Comparison of ENCODE assay signal across 8 cellular contexts in genomic region chr19:8158411-8159074, GRCh38. TPM values are rescaled to one million over a fixed set of nuclear protein-coding genes. Genes with fewer than 3 reads are reported as not detected.
DNase-seq lines count a peak whose midpoint lies in the region; ATAC-seq, FAIRE-seq and TF ChIP-seq lines count a peak whose summit lies in the region.

No MANE protein-coding gene starts in this region.

- POLR2A ChIA-PET in A549 (lab: Yijun Ruan, JAX) = interaction anchor here (1.0 kb wide), 1 partner anchor 214 kb away, joined by 3 read pairs; no protein-coding TSS in a partner anchor

- ATAC-seq in A549 = peak; percentile 77 to 81; a peak in 5 of 6 replicates
- ATAC-seq in HG03378 (IDR thresholded peaks at IDR 0.05; ENCODE audit: unreplicated experiment) = no peak

- H3K4me3 ChIP-seq in A549 = no peak overlapping the region

- no peaks in the 10 kb centered on the region for H3K9me3 ChIP-seq in A549

- peak; percentile 69 to 80 for TF ChIP-seq RAD21 in A549 (conservative IDR thresholded peaks at IDR 0.05 in 1 of 2, IDR thresholded peaks at IDR 0.05 in 1 of 2)

- no peak for TF ChIP-seq EP300 in A549 (IDR thresholded peaks at IDR 0.05)

- H3K27ac ChIP-seq in A549 = no peak overlapping the region
- no peak overlapping the region for H3K27ac ChIP-seq in caudate nucleus (ENCODE audit: low read depth, low read length)

- CTCF ChIA-PET in A549 (lab: Yijun Ruan, JAX) = interaction anchor here (0.7 to 2.4 kb wide), 18 partner anchors 8 to 158 kb away, joined by 3 to 19 read pairs (median 4); no protein-coding TSS in a partner anchor

- DNase-seq in A549 (ENCODE audit: low read depth in 1 of 2, low spot score in 1 of 2) (peak; percentile 51 to 81), NCI-H2029 treated with DMSO at 0.1 percent for 48 hours (lab: John Stamatoyannopoulos, UW) (peak; percentile 93), T-helper 9 cell (peak; percentile 14), caudate nucleus (lab: John Stamatoyannopoulos, UW) (peak in 36 of 61 donors; percentile 3 to 74 (median 28)), kidney glomerular epithelial cell (lab: John Stamatoyannopoulos, UW) (peak; percentile 52)
- peak; percentile 8 for DNase-seq in stimulated activated CD8-positive, alpha-beta memory T cell treated with anti-CD3 and anti-CD28 coated beads, Interleukin-4, amount 100 ng/mL, for 24 hours (ENCODE audit: low read depth)

- peak; percentile 61 for TF ChIP-seq CTCF in A549 (IDR thresholded peaks at IDR 0.05)
- peak; percentile 56; the same call in 1 of the 2 replicates for TF ChIP-seq CTCF in GM12874 (IDR thresholded peaks at IDR 0.05; ENCODE audit: insufficient read depth, low read depth, low read length)

- no peak overlapping the region for H3K4me2 ChIP-seq in A549

- 37% methylated on average over 14 of the region's 14 CpGs for WGBS in A549 (ENCODE audit: missing lambda C conversion rate)

- TF ChIP-seq POLR2A in A549 (IDR thresholded peaks at IDR 0.05; ENCODE audit: low read length) = no peak

- H3K4me1 ChIP-seq in A549 = peaks cover 10% of the 10 kb centered on the region

- no peak for FAIRE-seq in A549 (lab: Jason Lieb, UNC)

TF ChIP-seq in A549, 52 proteins besides CTCF, POLR2A, EP300 and RAD21:
- no peak for TF ChIP-seq RARB (CRISPR knock-in tag; IDR thresholded peaks at IDR 0.05)
- TF ChIP-seq, protein P1, sequence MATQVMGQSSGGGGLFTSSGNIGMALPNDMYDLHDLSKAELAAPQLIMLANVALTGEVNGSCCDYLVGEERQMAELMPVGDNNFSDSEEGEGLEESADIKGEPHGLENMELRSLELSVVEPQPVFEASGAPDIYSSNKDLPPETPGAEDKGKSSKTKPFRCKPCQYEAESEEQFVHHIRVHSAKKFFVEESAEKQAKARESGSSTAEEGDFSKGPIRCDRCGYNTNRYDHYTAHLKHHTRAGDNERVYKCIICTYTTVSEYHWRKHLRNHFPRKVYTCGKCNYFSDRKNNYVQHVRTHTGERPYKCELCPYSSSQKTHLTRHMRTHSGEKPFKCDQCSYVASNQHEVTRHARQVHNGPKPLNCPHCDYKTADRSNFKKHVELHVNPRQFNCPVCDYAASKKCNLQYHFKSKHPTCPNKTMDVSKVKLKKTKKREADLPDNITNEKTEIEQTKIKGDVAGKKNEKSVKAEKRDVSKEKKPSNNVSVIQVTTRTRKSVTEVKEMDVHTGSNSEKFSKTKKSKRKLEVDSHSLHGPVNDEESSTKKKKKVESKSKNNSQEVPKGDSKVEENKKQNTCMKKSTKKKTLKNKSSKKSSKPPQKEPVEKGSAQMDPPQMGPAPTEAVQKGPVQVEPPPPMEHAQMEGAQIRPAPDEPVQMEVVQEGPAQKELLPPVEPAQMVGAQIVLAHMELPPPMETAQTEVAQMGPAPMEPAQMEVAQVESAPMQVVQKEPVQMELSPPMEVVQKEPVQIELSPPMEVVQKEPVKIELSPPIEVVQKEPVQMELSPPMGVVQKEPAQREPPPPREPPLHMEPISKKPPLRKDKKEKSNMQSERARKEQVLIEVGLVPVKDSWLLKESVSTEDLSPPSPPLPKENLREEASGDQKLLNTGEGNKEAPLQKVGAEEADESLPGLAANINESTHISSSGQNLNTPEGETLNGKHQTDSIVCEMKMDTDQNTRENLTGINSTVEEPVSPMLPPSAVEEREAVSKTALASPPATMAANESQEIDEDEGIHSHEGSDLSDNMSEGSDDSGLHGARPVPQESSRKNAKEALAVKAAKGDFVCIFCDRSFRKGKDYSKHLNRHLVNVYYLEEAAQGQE (IDR thresholded peaks at IDR 0.05) = no peak
- no peak for TF ChIP-seq HOXB5 (CRISPR knock-in tag; IDR thresholded peaks at IDR 0.05)
- peak; percentile 99 for TF ChIP-seq ZFP36 (IDR thresholded peaks at IDR 0.05; ENCODE audit: borderline replicate concordance, partially characterized antibody)
- no peak for TF ChIP-seq KDM5A (IDR thresholded peaks at IDR 0.05)
- peak; percentile 94; the same call in 1 of the 2 replicates for TF ChIP-seq KDM1A (IDR thresholded peaks at IDR 0.05; ENCODE audit: low read depth)
- peak; percentile 45; the same call in 1 of the 2 replicates for TF ChIP-seq MAX (IDR thresholded peaks at IDR 0.05)
- TF ChIP-seq CBX8 (IDR thresholded peaks at IDR 0.05) = no peak
- TF ChIP-seq HEYL (CRISPR knock-in tag; IDR thresholded peaks at IDR 0.05) = no peak
- peak; percentile 63 for TF ChIP-seq SMC3 (IDR thresholded peaks at IDR 0.05)
- TF ChIP-seq HMGXB4 (CRISPR knock-in tag; IDR thresholded peaks at IDR 0.05; ENCODE audit: borderline replicate concordance) = no peak
- TF ChIP-seq, protein P2, sequence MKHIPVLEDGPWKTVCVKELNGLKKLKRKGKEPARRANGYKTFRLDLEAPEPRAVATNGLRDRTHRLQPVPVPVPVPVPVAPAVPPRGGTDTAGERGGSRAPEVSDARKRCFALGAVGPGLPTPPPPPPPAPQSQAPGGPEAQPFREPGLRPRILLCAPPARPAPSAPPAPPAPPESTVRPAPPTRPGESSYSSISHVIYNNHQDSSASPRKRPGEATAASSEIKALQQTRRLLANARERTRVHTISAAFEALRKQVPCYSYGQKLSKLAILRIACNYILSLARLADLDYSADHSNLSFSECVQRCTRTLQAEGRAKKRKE (CRISPR knock-in tag; IDR thresholded peaks at IDR 0.05; ENCODE audit: low read depth) = no peak
- no peak for TF ChIP-seq CBX2 (IDR thresholded peaks at IDR 0.05; ENCODE audit: borderline replicate concordance, low read depth)
- TF ChIP-seq NPAS2 (CRISPR knock-in tag; IDR thresholded peaks at IDR 0.05; ENCODE audit: borderline replicate concordance) = no peak
- TF ChIP-seq, protein P3, sequence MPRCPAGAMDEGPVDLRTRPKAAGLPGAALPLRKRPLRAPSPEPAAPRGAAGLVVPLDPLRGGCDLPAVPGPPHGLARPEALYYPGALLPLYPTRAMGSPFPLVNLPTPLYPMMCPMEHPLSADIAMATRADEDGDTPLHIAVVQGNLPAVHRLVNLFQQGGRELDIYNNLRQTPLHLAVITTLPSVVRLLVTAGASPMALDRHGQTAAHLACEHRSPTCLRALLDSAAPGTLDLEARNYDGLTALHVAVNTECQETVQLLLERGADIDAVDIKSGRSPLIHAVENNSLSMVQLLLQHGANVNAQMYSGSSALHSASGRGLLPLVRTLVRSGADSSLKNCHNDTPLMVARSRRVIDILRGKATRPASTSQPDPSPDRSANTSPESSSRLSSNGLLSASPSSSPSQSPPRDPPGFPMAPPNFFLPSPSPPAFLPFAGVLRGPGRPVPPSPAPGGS (IDR thresholded peaks at IDR 0.05) = no peak
- no peak for TF ChIP-seq EHMT2 (IDR thresholded peaks at IDR 0.05; ENCODE audit: low read depth)
- no peak for TF ChIP-seq FOSL2 (IDR thresholded peaks at IDR 0.05)
- TF ChIP-seq FOSL2 (CRISPR knock-in tag; IDR thresholded peaks at IDR 0.05) = no peak

RNA-seq across cellular contexts. Expression of gene FBN3, which starts 9.2 kb away (rescaled TPM):
- 0.01 TPM in 1 of 2 replicates, not detected in the other for polyA plus RNA-seq in A549 (2011; rRNA removed)
- polyA plus RNA-seq in A549 (2012; cell fraction: cytosol; rRNA removed) = under 0.01 TPM in 2 replicates
- 0.01 and 0.02 TPM in 2 replicates for polyA plus RNA-seq in A549 (2012; cell fraction: nucleus; rRNA removed)
- not detected in 3 replicates for polyA plus RNA-seq in A549 (2017; fragmentation: RNase III; extraction: RNeasy Plus Mini Kit Qiagen cat#74134 plus additional on column Dnase treatment)
- not detected in 2 replicates for polyA minus RNA-seq in A549 (2011; rRNA and poly(A)+ RNA removed)

RNA-seq across cellular contexts. Expression of gene CERS4, which starts 50.6 kb away (rescaled TPM):
- polyA plus RNA-seq in A549 (2011; rRNA removed) (5.0 and 5.9 TPM in 2 replicates), A549 (2017; fragmentation: RNase III; extraction: RNeasy Plus Mini Kit Qiagen cat#74134 plus additional on column Dnase treatment) (1.5 to 2.4 TPM (median 2.1 TPM) in 3 replicates)
- 4.1 and 6.0 TPM in 2 replicates for polyA plus RNA-seq in A549 (2012; cell fraction: cytosol; rRNA removed)
- 4.5 and 6.2 TPM in 2 replicates for polyA plus RNA-seq in A549 (2012; cell fraction: nucleus; rRNA removed)
- polyA minus RNA-seq in A549 (2011; rRNA and poly(A)+ RNA removed) = 5.7 and 7.7 TPM in 2 replicates

Comparison
In these comparisons a context has a peak if more than half of its experiments do, and no peak if none do; other contexts are left out.
1. DNase-seq: peak in every context shown above with its lines; median percentile 93 in NCI-H2029 treated with DMSO at 0.1 percent for 48 hours; 66 in A549; 52 in kidney glomerular epithelial cell; 28 in caudate nucleus; 14 in T-helper 9 cell; 8 in stimulated activated CD8-positive, alpha-beta memory T cell treated with anti-CD3 and anti-CD28 coated beads, Interleukin-4, amount 100 ng/mL, for 24 hours.